1 cellular context compared by ENCODE assay signal in genomic region chr19:33039108-33039599, GRCh38.
TF ChIP-seq lines count a peak whose summit lies in the region.

No MANE protein-coding gene starts in this region.

TF ChIP-seq in HCT116, 20 proteins besides CTCF, POLR2A, EP300 and RAD21 (continued from another document):
- TF ChIP-seq ZBTB33 (IDR thresholded peaks at IDR 0.05; ENCODE audit: extremely low read depth, insufficient replicate concordance, low read length) (no peak), REST (IDR thresholded peaks at IDR 0.05; ENCODE audit: low read depth) (no peak), FOSL1 (IDR thresholded peaks at IDR 0.05; ENCODE audit: low read depth) (no peak), EZH2 (IDR thresholded peaks at IDR 0.05) (no peak), CEBPB (IDR thresholded peaks at IDR 0.05; ENCODE audit: low read depth) (no peak), YY1 (IDR thresholded peaks at IDR 0.05; ENCODE audit: extremely low read depth, insufficient replicate concordance, low read depth, low read length) (no peak), ELF1 (IDR thresholded peaks at IDR 0.05; ENCODE audit: borderline replicate concordance, low read depth) (no peak)
